Comparison of ENCODE assay signal across 1 cellular context in the genomic region with DNA sequence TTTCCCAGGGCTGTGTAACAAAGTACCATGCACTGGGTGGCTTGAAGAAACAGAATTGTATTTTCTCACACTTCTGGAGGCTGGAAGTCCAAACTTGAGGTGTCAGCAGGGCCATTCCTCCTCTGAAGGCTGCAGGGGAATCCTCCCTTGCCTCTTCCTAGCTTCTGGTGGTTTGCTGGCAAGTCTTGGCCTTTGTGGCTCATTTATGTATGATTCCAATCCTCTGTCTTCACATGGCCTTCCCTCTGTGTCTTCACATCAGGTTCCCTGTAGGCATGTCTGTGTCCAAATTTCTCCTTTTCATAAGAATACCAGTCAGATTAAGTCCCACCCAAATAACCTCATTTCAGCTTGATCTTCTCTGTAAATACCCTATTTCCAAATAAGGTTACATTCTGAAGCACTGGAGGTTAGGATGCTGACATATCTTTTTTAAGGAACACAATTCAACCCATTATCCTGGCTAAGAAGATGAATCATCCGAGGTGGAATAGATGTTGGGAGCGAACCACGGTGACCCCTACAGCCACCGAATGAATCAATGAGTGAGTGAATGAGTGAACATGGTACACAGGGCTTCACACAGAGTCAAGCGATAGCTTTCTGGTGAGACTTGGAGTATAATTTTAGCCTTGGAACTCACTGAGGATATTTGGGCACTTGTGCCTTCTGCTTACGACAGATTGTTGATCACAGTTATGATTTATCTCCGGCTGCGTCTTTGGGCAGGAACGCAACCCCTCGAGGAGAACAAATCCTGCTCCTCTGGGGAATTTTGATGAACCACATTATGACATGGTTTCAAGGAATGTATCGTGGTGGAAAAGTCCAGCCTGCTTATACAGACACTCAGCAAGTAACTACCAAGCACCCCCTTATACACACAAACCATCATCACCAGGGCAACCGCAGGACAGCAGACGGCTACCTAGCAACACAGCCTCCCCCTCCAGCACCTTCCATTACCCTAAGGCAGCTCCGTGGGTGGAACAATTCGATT.
TF ChIP-seq lines count a peak whose summit lies in the region.

No MANE protein-coding gene starts in this region.

TF ChIP-seq in A549, 52 proteins besides CTCF, POLR2A, EP300 and RAD21 (continued from another document):
- TF ChIP-seq, protein P1, sequence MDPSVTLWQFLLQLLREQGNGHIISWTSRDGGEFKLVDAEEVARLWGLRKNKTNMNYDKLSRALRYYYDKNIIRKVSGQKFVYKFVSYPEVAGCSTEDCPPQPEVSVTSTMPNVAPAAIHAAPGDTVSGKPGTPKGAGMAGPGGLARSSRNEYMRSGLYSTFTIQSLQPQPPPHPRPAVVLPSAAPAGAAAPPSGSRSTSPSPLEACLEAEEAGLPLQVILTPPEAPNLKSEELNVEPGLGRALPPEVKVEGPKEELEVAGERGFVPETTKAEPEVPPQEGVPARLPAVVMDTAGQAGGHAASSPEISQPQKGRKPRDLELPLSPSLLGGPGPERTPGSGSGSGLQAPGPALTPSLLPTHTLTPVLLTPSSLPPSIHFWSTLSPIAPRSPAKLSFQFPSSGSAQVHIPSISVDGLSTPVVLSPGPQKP (IDR thresholded peaks at IDR 0.05; ENCODE audit: low read depth, low read length) = no peak
- TF ChIP-seq, protein P2, sequence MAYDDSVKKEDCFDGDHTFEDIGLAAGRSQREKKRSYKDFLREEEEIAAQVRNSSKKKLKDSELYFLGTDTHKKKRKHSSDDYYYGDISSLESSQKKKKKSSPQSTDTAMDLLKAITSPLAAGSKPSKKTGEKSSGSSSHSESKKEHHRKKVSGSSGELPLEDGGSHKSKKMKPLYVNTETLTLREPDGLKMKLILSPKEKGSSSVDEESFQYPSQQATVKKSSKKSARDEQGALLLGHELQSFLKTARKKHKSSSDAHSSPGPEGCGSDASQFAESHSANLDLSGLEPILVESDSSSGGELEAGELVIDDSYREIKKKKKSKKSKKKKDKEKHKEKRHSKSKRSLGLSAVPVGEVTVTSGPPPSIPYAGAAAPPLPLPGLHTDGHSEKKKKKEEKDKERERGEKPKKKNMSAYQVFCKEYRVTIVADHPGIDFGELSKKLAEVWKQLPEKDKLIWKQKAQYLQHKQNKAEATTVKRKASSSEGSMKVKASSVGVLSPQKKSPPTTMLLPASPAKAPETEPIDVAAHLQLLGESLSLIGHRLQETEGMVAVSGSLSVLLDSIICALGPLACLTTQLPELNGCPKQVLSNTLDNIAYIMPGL (CRISPR knock-in tag; IDR thresholded peaks at IDR 0.05; ENCODE audit: borderline replicate concordance) = no peak
- no peak for TF ChIP-seq CHD4 (IDR thresholded peaks at IDR 0.05; ENCODE audit: borderline replicate concordance)
- TF ChIP-seq, protein P3, sequence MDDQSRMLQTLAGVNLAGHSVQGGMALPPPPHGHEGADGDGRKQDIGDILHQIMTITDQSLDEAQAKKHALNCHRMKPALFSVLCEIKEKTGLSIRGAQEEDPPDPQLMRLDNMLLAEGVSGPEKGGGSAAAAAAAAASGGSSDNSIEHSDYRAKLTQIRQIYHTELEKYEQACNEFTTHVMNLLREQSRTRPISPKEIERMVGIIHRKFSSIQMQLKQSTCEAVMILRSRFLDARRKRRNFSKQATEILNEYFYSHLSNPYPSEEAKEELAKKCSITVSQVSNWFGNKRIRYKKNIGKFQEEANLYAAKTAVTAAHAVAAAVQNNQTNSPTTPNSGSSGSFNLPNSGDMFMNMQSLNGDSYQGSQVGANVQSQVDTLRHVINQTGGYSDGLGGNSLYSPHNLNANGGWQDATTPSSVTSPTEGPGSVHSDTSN (IDR thresholded peaks at IDR 0.05) = peak; percentile 77; the same call in 1 of the 2 replicates
- TF ChIP-seq JUN (IDR thresholded peaks at IDR 0.05) = peak; percentile 50 to 80; a peak in 4 of 5 replicates
- no peak; the same call in 1 of the 2 replicates for TF ChIP-seq HOXB5 (CRISPR knock-in tag; IDR thresholded peaks at IDR 0.05)
- 0 out of 2 replicates have a peak, but pooled peaks have one; percentile 22 for TF ChIP-seq EHF (CRISPR knock-in tag; IDR thresholded peaks at IDR 0.05)
- TF ChIP-seq, protein P4, sequence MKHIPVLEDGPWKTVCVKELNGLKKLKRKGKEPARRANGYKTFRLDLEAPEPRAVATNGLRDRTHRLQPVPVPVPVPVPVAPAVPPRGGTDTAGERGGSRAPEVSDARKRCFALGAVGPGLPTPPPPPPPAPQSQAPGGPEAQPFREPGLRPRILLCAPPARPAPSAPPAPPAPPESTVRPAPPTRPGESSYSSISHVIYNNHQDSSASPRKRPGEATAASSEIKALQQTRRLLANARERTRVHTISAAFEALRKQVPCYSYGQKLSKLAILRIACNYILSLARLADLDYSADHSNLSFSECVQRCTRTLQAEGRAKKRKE (CRISPR knock-in tag; IDR thresholded peaks at IDR 0.05; ENCODE audit: low read depth) = peak; percentile 83; the same call in 1 of the 2 replicates
- TF ChIP-seq JUNB (IDR thresholded peaks at IDR 0.05) = peak; percentile 74
- TF ChIP-seq, protein P5, sequence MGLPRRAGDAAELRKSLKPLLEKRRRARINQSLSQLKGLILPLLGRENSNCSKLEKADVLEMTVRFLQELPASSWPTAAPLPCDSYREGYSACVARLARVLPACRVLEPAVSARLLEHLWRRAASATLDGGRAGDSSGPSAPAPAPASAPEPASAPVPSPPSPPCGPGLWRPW (IDR thresholded peaks at IDR 0.05) = no peak
- TF ChIP-seq, protein P6, sequence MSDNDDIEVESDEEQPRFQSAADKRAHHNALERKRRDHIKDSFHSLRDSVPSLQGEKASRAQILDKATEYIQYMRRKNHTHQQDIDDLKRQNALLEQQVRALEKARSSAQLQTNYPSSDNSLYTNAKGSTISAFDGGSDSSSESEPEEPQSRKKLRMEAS (IDR thresholded peaks at IDR 0.05) = peak; percentile 83
- TF ChIP-seq, protein P7, sequence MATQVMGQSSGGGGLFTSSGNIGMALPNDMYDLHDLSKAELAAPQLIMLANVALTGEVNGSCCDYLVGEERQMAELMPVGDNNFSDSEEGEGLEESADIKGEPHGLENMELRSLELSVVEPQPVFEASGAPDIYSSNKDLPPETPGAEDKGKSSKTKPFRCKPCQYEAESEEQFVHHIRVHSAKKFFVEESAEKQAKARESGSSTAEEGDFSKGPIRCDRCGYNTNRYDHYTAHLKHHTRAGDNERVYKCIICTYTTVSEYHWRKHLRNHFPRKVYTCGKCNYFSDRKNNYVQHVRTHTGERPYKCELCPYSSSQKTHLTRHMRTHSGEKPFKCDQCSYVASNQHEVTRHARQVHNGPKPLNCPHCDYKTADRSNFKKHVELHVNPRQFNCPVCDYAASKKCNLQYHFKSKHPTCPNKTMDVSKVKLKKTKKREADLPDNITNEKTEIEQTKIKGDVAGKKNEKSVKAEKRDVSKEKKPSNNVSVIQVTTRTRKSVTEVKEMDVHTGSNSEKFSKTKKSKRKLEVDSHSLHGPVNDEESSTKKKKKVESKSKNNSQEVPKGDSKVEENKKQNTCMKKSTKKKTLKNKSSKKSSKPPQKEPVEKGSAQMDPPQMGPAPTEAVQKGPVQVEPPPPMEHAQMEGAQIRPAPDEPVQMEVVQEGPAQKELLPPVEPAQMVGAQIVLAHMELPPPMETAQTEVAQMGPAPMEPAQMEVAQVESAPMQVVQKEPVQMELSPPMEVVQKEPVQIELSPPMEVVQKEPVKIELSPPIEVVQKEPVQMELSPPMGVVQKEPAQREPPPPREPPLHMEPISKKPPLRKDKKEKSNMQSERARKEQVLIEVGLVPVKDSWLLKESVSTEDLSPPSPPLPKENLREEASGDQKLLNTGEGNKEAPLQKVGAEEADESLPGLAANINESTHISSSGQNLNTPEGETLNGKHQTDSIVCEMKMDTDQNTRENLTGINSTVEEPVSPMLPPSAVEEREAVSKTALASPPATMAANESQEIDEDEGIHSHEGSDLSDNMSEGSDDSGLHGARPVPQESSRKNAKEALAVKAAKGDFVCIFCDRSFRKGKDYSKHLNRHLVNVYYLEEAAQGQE (IDR thresholded peaks at IDR 0.05) = no peak
- peak; percentile 88 for TF ChIP-seq MAFK (IDR thresholded peaks at IDR 0.05; ENCODE audit: partially characterized antibody)
- no peak for TF ChIP-seq ZFP36 (IDR thresholded peaks at IDR 0.05; ENCODE audit: borderline replicate concordance, partially characterized antibody)
